21 cellular contexts compared by ENCODE assay signal in genomic region chr21:38384246-38384576, GRCh38.
DNase-seq lines count a peak whose midpoint lies in the region; ATAC-seq and TF ChIP-seq lines count a peak whose summit lies in the region.
"Had no signal": no experiment of that assay in that cellular context is flagged by ENCODE, and none has a peak within 500 bp of the region (broad histone marks: within the 10 kb centered on the region; RNA-seq: fewer than 3 reads in every experiment).

No MANE protein-coding gene starts in this region.

- no peaks in the 10 kb centered on the region for H3K4me1 ChIP-seq in IMR-90 (ENCODE audit: control insufficient read depth, insufficient read depth, low read length)
- H3K4me1 ChIP-seq in spleen, result peaks cover 0 to 43% (median 11%) of the 10 kb centered on the region in 6 donors
- H3K4me1 ChIP-seq in smooth muscle cell (ENCODE audit: low read depth), result no peaks in the 10 kb centered on the region
- H3K4me1 ChIP-seq in body of pancreas, result no peaks in the 10 kb centered on the region
- H3K4me1 ChIP-seq: A549 had no signal

- in situ Hi-C loops in IMR-90 (cut with MboI; ENCODE audit: low sequenced_read_pairs), result loop anchor here (25.0 kb wide), 1 partner anchor 778 kb away; no protein-coding TSS in a partner anchor

- no peak overlapping the region for H3K4ac ChIP-seq in IMR-90 (ENCODE audit: low read depth, low read length)

- H3K4me3 ChIP-seq in IMR-90 (ENCODE audit: insufficient read depth, low read depth, low read length) (no peak overlapping the region), spleen (peak overlapping the region in 1 of 8 donors; percentile 7), smooth muscle cell (no peak overlapping the region), body of pancreas (no peak overlapping the region)
- H3K4me3 ChIP-seq: A549, GM12878, GM23248 had no signal

- H3K9ac ChIP-seq in IMR-90 (ENCODE audit: low read depth, low read length), result no peak overlapping the region
- H3K9ac ChIP-seq in smooth muscle cell (ENCODE audit: low read depth), result no peak overlapping the region
- H3K9ac ChIP-seq: GM23248, SK-N-SH had no signal

- intact Hi-C loops in CD14-positive monocyte (cut with micrococcal nuclease) (no loop called here), IMR-90 (cut with micrococcal nuclease) (loop anchor here (5.0 kb wide), 1 partner anchor 753 kb away; no protein-coding TSS in a partner anchor), spleen (cut with DNase I; ENCODE audit: low total_unique reads) (no loop called here), body of pancreas (cut with DNase I) (no loop called here)
- intact Hi-C loops in dendritic cell treated with granulocyte-macrophage colony-stimulating factor and Interleukin-4, amounts not matched to agents 40 ng/mL and 50 ng/mL, for 4 days (cut with micrococcal nuclease), result no loop called here

- no peak overlapping the region for H2BK15ac ChIP-seq in IMR-90 (ENCODE audit: low read depth, low read length)

- no peaks in the 10 kb centered on the region for H3K36me3 ChIP-seq in IMR-90 (ENCODE audit: control insufficient read depth, insufficient read depth, low read length)
- H3K36me3 ChIP-seq in spleen, result peaks cover 0 to 46% (median 0%) of the 10 kb centered on the region in 6 donors
- H3K36me3 ChIP-seq in smooth muscle cell (ENCODE audit: low read depth), result no peaks in the 10 kb centered on the region
- H3K36me3 ChIP-seq in body of pancreas (replicated peaks in 1 of 2; ENCODE audit: insufficient read depth in 1 of 2, low read depth in 2 of 2), result no peaks in the 10 kb centered on the region

- no peak overlapping the region for H4K8ac ChIP-seq in IMR-90 (ENCODE audit: low read depth in 2 of 2, low read length in 2 of 2)

- H3K36me3 Mint-ChIP-seq in CD14-positive monocyte, result no peaks in the 10 kb centered on the region
- H3K36me3 Mint-ChIP-seq in dendritic cell treated with granulocyte-macrophage colony-stimulating factor and Interleukin-4, amounts not matched to agents 40 ng/mL and 50 ng/mL, for 4 days (ENCODE audit: low read depth), result no peaks in the 10 kb centered on the region

- no peak overlapping the region for H2BK20ac ChIP-seq in IMR-90 (ENCODE audit: low read depth, low read length)

- H4K5ac ChIP-seq in IMR-90 (ENCODE audit: low read depth, low read length), result no peak overlapping the region

- peak overlapping the region; percentile 47 to 83 for H3K4me3 Mint-ChIP-seq in CD14-positive monocyte
- peak overlapping the region; percentile 51 for H3K4me3 Mint-ChIP-seq in dendritic cell treated with granulocyte-macrophage colony-stimulating factor and Interleukin-4, amounts not matched to agents 40 ng/mL and 50 ng/mL, for 4 days
- H3K4me3 Mint-ChIP-seq: H9 had no signal

- H3K27ac ChIP-seq in IMR-90 (ENCODE audit: insufficient read depth, low read length) (no peak overlapping the region), spleen (peak overlapping the region in 5 of 8 donors; percentile 4 to 59 (median 57)), smooth muscle cell (ENCODE audit: low read depth) (no peak overlapping the region), body of pancreas (no peak overlapping the region)
- H3K27ac ChIP-seq: A549, C4-2B, GM23248 had no signal

- no peak overlapping the region for H2BK5ac ChIP-seq in IMR-90 (ENCODE audit: low read depth, low read length, poor library complexity, severe bottlenecking)

- CTCF ChIA-PET in IMR-90 (lab: Yijun Ruan, JAX), result no interaction called here

- no peaks in the 10 kb centered on the region for H3K79me1 ChIP-seq in IMR-90 (ENCODE audit: low read depth in 1 of 2, low read length in 2 of 2)

- dilution Hi-C loops in IMR-90 (cut with HindIII; ENCODE audit: low sequenced_read_pairs, unreplicated experiment), result no loop called here

- H3F3A ChIP-seq in smooth muscle cell (ENCODE audit: low read depth), result peaks cover 6% of the 10 kb centered on the region

- H3K79me2 ChIP-seq in smooth muscle cell (ENCODE audit: low read depth), result no peaks in the 10 kb centered on the region

- no TSS peak for BruUV-seq in IMR-90 (replicated peaks; lab: Mats Ljungman, UMichigan)

- TF ChIP-seq CTCF in CD14-positive monocyte (IDR thresholded peaks at IDR 0.05) (no peak), IMR-90 (conservative IDR thresholded peaks at IDR 0.05; ENCODE audit: low read depth, low read length) (no peak), spleen (IDR thresholded peaks at IDR 0.05 in 8 of 11, conservative IDR thresholded peaks at IDR 0.05 in 3 of 11) (no peak), smooth muscle cell (IDR thresholded peaks at IDR 0.05; ENCODE audit: borderline replicate concordance, insufficient read depth, poor library complexity, severe bottlenecking) (no peak), body of pancreas (IDR thresholded peaks at IDR 0.05) (no peak)

- H3K18ac ChIP-seq in IMR-90 (ENCODE audit: low read depth, low read length), result no peak overlapping the region

- no peak overlapping the region for H4K91ac ChIP-seq in IMR-90 (ENCODE audit: insufficient read depth, low read depth, low read length)

- H2AK9ac ChIP-seq in IMR-90 (replicated peaks; ENCODE audit: low read depth, low read length, poor library complexity), result no peak overlapping the region

- no peak overlapping the region for H2AK5ac ChIP-seq in IMR-90 (ENCODE audit: low read depth, low read length)

- DNase-seq in CD14-positive monocyte (ENCODE audit: low spot score), result no peak
- no peak for DNase-seq in IMR-90
- no peak for DNase-seq in spleen
- DNase-seq in smooth muscle cell (lab: John Stamatoyannopoulos, UW; ENCODE audit: unreplicated experiment), result no peak
- DNase-seq in midbrain (lab: John Stamatoyannopoulos, UW), result no peak
- DNase-seq in body of pancreas, result no peak
- DNase-seq: GM23248; H9; MM.1S; NCI-H1105; NCI-H1436 treated with DMSO at 0.1 percent for 48 hours; NCI-H187 treated with DMSO at 0.1 percent for 48 hours; NCI-H524 treated with DMSO at 0.1 percent for 48 hours; NK-92 treated with Interleukin-12 subunit alpha and Interleukin-12 subunit beta, amount 100 ng/mL, for 24 hours; PC-3; SK-N-SH; SW 1271 had no signal

- H3K14ac ChIP-seq in IMR-90 (replicated peaks; ENCODE audit: low read depth, low read length), result no peak overlapping the region

- H3K27ac Mint-ChIP-seq in CD14-positive monocyte, result peak overlapping the region in 1 of 7 donors; percentile 75
- peak overlapping the region; percentile 80 for H3K27ac Mint-ChIP-seq in dendritic cell treated with granulocyte-macrophage colony-stimulating factor and Interleukin-4, amounts not matched to agents 40 ng/mL and 50 ng/mL, for 4 days
- H3K27ac Mint-ChIP-seq: H9 had no signal

- H4K20me1 ChIP-seq in IMR-90 (ENCODE audit: insufficient read depth, low read length) (no peaks in the 10 kb centered on the region), smooth muscle cell (ENCODE audit: low read depth) (no peaks in the 10 kb centered on the region)

- no CpG with 5 or more reads among the region's 8 CpGs for WGBS in IMR-90 (ENCODE audit: extremely low coverage in 2 of 2, insufficient read length in 1 of 2), 2 experiments
- WGBS in spleen, 5 donors, result 26 to 41% (median 32%) methylated on average over 8 of the region's 8 CpGs
- WGBS in smooth muscle cell (ENCODE audit: low lambda C conversion rate), result 93% methylated on average over 8 of the region's 8 CpGs
- 22 to 33% methylated on average over 8 of the region's 8 CpGs for WGBS in body of pancreas, 2 donors

- H3K9me3 Mint-ChIP-seq in CD14-positive monocyte, result no peaks in the 10 kb centered on the region
- no peaks in the 10 kb centered on the region for H3K9me3 Mint-ChIP-seq in dendritic cell treated with granulocyte-macrophage colony-stimulating factor and Interleukin-4, amounts not matched to agents 40 ng/mL and 50 ng/mL, for 4 days
- H3K9me3 Mint-ChIP-seq: H9 had no signal

- no peak for TF ChIP-seq RAD21 in IMR-90 (IDR thresholded peaks at IDR 0.05; ENCODE audit: low read length)

- no peak overlapping the region for H2BK120ac ChIP-seq in IMR-90 (ENCODE audit: low read depth, low read length)

- H3K27me3 ChIP-seq in IMR-90 (ENCODE audit: control insufficient read depth, insufficient read depth, low read length) (peaks cover 25% of the 10 kb centered on the region), spleen (replicated peaks in 1 of 7) (peaks cover 0 to 23% (median 0%) of the 10 kb centered on the region in 7 donors), smooth muscle cell (ENCODE audit: low read depth) (no peaks in the 10 kb centered on the region), body of pancreas (no peaks in the 10 kb centered on the region)

- POLR2A ChIA-PET in IMR-90 (lab: Charles Lee; ENCODE audit: unreplicated experiment), result no interaction called here

- no peak overlapping the region for H3K23ac ChIP-seq in IMR-90 (ENCODE audit: low read depth, low read length)

- H3K27me3 Mint-ChIP-seq in CD14-positive monocyte (ENCODE audit: low read depth in 3 of 3), result peaks cover 0 to 2% (median 2%) of the 10 kb centered on the region in 3 donors
- H3K27me3 Mint-ChIP-seq in dendritic cell treated with granulocyte-macrophage colony-stimulating factor and Interleukin-4, amounts not matched to agents 40 ng/mL and 50 ng/mL, for 4 days, result peaks cover 2% of the 10 kb centered on the region

- H3K9me1 ChIP-seq in IMR-90 (ENCODE audit: insufficient read depth, low read length), result no peaks in the 10 kb centered on the region

- peak overlapping the region; percentile 15 for H2AFZ ChIP-seq in IMR-90 (replicated peaks; ENCODE audit: low read length, poor library complexity)
- H2AFZ ChIP-seq in smooth muscle cell (ENCODE audit: low read depth), result no peak overlapping the region
- H2AFZ ChIP-seq: GM23248 had no signal

- H3K56ac ChIP-seq in IMR-90 (ENCODE audit: extremely low read depth, insufficient read depth, low read length), result no peak overlapping the region

- H3K9me3 ChIP-seq in IMR-90 (ENCODE audit: control insufficient read depth, insufficient read depth, low read length), result no peaks in the 10 kb centered on the region
- no peaks in the 10 kb centered on the region for H3K9me3 ChIP-seq in spleen
- H3K9me3 ChIP-seq in smooth muscle cell (replicated peaks; ENCODE audit: low read depth), result no peaks in the 10 kb centered on the region
- no peaks in the 10 kb centered on the region for H3K9me3 ChIP-seq in body of pancreas
- H3K9me3 ChIP-seq: A549, SK-N-SH had no signal

- ATAC-seq in IMR-90 (ENCODE audit: low read depth), result no peak
- ATAC-seq in body of pancreas, result no peak
- ATAC-seq: A549, GM12878, PC-3 had no signal

- H3K4me2 ChIP-seq in IMR-90 (ENCODE audit: low read depth, low read length) (no peak overlapping the region), smooth muscle cell (no peak overlapping the region)
- H3K4me2 ChIP-seq: A549, SK-N-SH had no signal

- TF ChIP-seq POLR2A in IMR-90 (IDR thresholded peaks at IDR 0.05; ENCODE audit: low read depth, low read length), result no peak
- no peak for TF ChIP-seq POLR2A in spleen (IDR thresholded peaks at IDR 0.05)
- no peak for TF ChIP-seq POLR2A in body of pancreas (IDR thresholded peaks at IDR 0.05)

- peaks cover 60% of the 10 kb centered on the region for H3K4me1 Mint-ChIP-seq in CD14-positive monocyte
- peaks cover 48% of the 10 kb centered on the region for H3K4me1 Mint-ChIP-seq in dendritic cell treated with granulocyte-macrophage colony-stimulating factor and Interleukin-4, amounts not matched to agents 40 ng/mL and 50 ng/mL, for 4 days (ENCODE audit: low read depth)
- H3K4me1 Mint-ChIP-seq: H9 had no signal

TF ChIP-seq in IMR-90, 13 proteins besides CTCF, POLR2A, EP300 and RAD21 (continues in another document):
- TF ChIP-seq RFX5 (IDR thresholded peaks at IDR 0.05; ENCODE audit: low read depth, low read length) (no peak), SMC3 (IDR thresholded peaks at IDR 0.05; ENCODE audit: low read depth, low read length) (no peak), MAFK (IDR thresholded peaks at IDR 0.05; ENCODE audit: low read depth, low read length) (no peak)

Comparison
In these comparisons a context has a peak if more than half of its experiments do, and no peak if none do; other contexts are left out.
1. H3K27ac ChIP-seq: peak in spleen (5 of 8); none in IMR-90 (single experiment), smooth muscle cell (single experiment) and body of pancreas (0 of 4).